ENCODE assay signal across 15 cellular contexts in genomic region chr20:49705358-49705757, GRCh38. TPM values are rescaled to one million over a fixed set of nuclear protein-coding genes. Genes with fewer than 3 reads are reported as not detected.
DNase-seq lines count a peak whose midpoint lies in the region; ATAC-seq and TF ChIP-seq lines count a peak whose summit lies in the region.
"Had no signal": no experiment of that assay in that cellular context is flagged by ENCODE, and none has a peak within 500 bp of the region (broad histone marks: within the 10 kb centered on the region; RNA-seq: fewer than 3 reads in every experiment).

No MANE protein-coding gene starts in this region.

- intact Hi-C loops in CD8-positive, alpha-beta T cell (cut with DNase I, micrococcal nuclease): no loop called here
- intact Hi-C loops in left cardiac atrium (cut with DNase I): no loop called here

- peaks cover 64% of the 10 kb centered on the region for H3K4me1 Mint-ChIP-seq in CD8-positive, alpha-beta T cell (ENCODE audit: low read depth)
- H3K4me1 Mint-ChIP-seq in T-helper 2 cell treated with Interferon-gamma antibody and Interleukin-4, amounts not matched to agents 5 μg/mL and 100 μg/mL, for 36 hours (ENCODE audit: low read depth): peaks cover 43% of the 10 kb centered on the region
- peaks cover 45% of the 10 kb centered on the region for H3K4me1 Mint-ChIP-seq in nephron

- CTCF ChIA-PET in CD8-positive, alpha-beta T cell (lab: Charles Lee): no interaction called here

- no peak overlapping the region for H3K27ac ChIP-seq in CD8-positive, alpha-beta T cell (ENCODE audit: low read depth, low read length)
- H3K27ac ChIP-seq: C4-2B had no signal

- no peak overlapping the region for H3K4me3 Mint-ChIP-seq in CD8-positive, alpha-beta T cell
- peak overlapping the region; percentile 14 for H3K4me3 Mint-ChIP-seq in T-helper 2 cell treated with Interferon-gamma antibody and Interleukin-4, amounts not matched to agents 5 μg/mL and 100 μg/mL, for 36 hours
- no peak overlapping the region for H3K4me3 Mint-ChIP-seq in nephron

- H3K9me3 Mint-ChIP-seq in CD8-positive, alpha-beta T cell: no peaks in the 10 kb centered on the region
- H3K9me3 Mint-ChIP-seq in T-helper 2 cell treated with Interferon-gamma antibody and Interleukin-4, amounts not matched to agents 5 μg/mL and 100 μg/mL, for 36 hours: no peaks in the 10 kb centered on the region
- no peaks in the 10 kb centered on the region for H3K9me3 Mint-ChIP-seq in nephron

- no peaks in the 10 kb centered on the region for H3K27me3 ChIP-seq in CD8-positive, alpha-beta T cell (ENCODE audit: insufficient read depth, low read length)

- TF ChIP-seq CTCF in CD8-positive, alpha-beta T cell (IDR thresholded peaks at IDR 0.05): no peak
- TF ChIP-seq CTCF in nephron (IDR thresholded peaks at IDR 0.05; ENCODE audit: unreplicated experiment in 3 of 3): no peak

- no peaks in the 10 kb centered on the region for H3K36me3 Mint-ChIP-seq in CD8-positive, alpha-beta T cell
- peaks cover 2% of the 10 kb centered on the region for H3K36me3 Mint-ChIP-seq in T-helper 2 cell treated with Interferon-gamma antibody and Interleukin-4, amounts not matched to agents 5 μg/mL and 100 μg/mL, for 36 hours (ENCODE audit: low read depth)
- H3K36me3 Mint-ChIP-seq in nephron (ENCODE audit: low read depth): no peaks in the 10 kb centered on the region

- POLR2A ChIA-PET in CD8-positive, alpha-beta T cell (lab: Charles Lee): no interaction called here

- H3K4me3 ChIP-seq in CD8-positive, alpha-beta T cell (ENCODE audit: low read depth, low read length): no peak overlapping the region

- no peaks in the 10 kb centered on the region for H3K27me3 Mint-ChIP-seq in CD8-positive, alpha-beta T cell (ENCODE audit: low read depth)
- H3K27me3 Mint-ChIP-seq in T-helper 2 cell treated with Interferon-gamma antibody and Interleukin-4, amounts not matched to agents 5 μg/mL and 100 μg/mL, for 36 hours (ENCODE audit: low read depth): no peaks in the 10 kb centered on the region
- H3K27me3 Mint-ChIP-seq in nephron (ENCODE audit: low read depth): no peaks in the 10 kb centered on the region

- H3K9me3 ChIP-seq in CD8-positive, alpha-beta T cell (ENCODE audit: low read length): no peaks in the 10 kb centered on the region

- no peaks in the 10 kb centered on the region for H3K36me3 ChIP-seq in CD8-positive, alpha-beta T cell (ENCODE audit: insufficient read depth, low read length)

- DNase-seq in CD8-positive, alpha-beta T cell: peak in 1 of 7 experiments; percentile 14
- no peak for DNase-seq in T-helper 2 cell treated with Interferon-gamma antibody and Interleukin-4, amounts not matched to agents 5 μg/mL and 100 μg/mL, for 36 hours (ENCODE audit: low spot score)
- no peak for DNase-seq in stimulated activated CD4-positive, alpha-beta T cell treated with anti-CD3 and anti-CD28 coated beads, Interleukin-15, amount 100 ng/mL, for 24 hours
- DNase-seq in stimulated activated CD4-positive, alpha-beta T cell treated with anti-CD3 and anti-CD28 coated beads, Interleukin-4, amount 100 ng/mL, for 1 hour: no peak
- DNase-seq in left cardiac atrium (no peak), SKM-1 treated with dmso at 0.1 percent for 144 hours (lab: John Stamatoyannopoulos, UW; ENCODE audit: unreplicated experiment) (no peak)
- DNase-seq: activated naive CD4-positive, alpha-beta T cell; central memory CD4-positive, alpha-beta T cell; hypothalamus; NCI-H1092; nucleus accumbens; Right ventricle myocardium superior had no signal

- peak overlapping the region; percentile 39 for H3K27ac Mint-ChIP-seq in CD8-positive, alpha-beta T cell
- H3K27ac Mint-ChIP-seq in T-helper 2 cell treated with Interferon-gamma antibody and Interleukin-4, amounts not matched to agents 5 μg/mL and 100 μg/mL, for 36 hours: no peak overlapping the region
- H3K27ac Mint-ChIP-seq in nephron: peak overlapping the region in 2 of 3 experiments; percentile 48 to 59

- peaks cover 8% of the 10 kb centered on the region for H3K4me1 ChIP-seq in CD8-positive, alpha-beta T cell (ENCODE audit: insufficient read depth, low read length)

- ATAC-seq in CD8-positive, alpha-beta T cell: peak; percentile 53
- ATAC-seq in GM18868 (IDR thresholded peaks at IDR 0.05; ENCODE audit: unreplicated experiment) (peak; percentile 70), left cardiac atrium (no peak)

RNA-seq across cellular contexts. Expression of gene B4GALT5, which starts 8.3 kb away (rescaled TPM):
- total RNA-seq in CD8-positive, alpha-beta T cell: 1 to 10 TPM; 7.8 to 7.9 TPM
- 10 to 100 TPM; 24.1 to 32.6 TPM for total RNA-seq in left cardiac atrium

Comparison
In these comparisons a context has a peak if more than half of its experiments do, and no peak if none do; other contexts are left out.
1. ATAC-seq: peak in CD8-positive, alpha-beta T cell (single experiment) and GM18868 (single experiment); none in left cardiac atrium (0 of 2).